17 cellular contexts compared by ENCODE assay signal in the genomic region with DNA sequence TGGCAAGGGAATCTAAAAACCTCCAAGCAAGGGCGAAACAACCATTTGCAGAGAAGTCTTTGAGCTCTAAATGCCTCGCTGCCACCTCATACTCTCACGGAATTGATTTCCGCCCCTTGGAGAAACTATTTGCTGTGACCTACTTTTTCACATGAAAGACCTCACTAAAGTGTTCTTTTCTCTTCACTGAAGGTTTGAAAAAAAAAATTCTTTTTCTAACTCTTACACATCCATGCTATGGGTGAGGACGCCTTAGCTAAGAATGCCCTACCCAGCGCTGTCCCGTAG.
A peak's percentile ranks its signal among the peaks of the same experiment; 100 is the strongest.
DNase-seq lines count a peak whose midpoint lies in the region; ATAC-seq lines count a peak whose summit lies in the region.
"Had no signal": no experiment of that assay in that cellular context is flagged by ENCODE, and none has a peak within 500 bp of the region (broad histone marks: within the 10 kb centered on the region; RNA-seq: fewer than 3 reads in every experiment).

No MANE protein-coding gene starts in this region.

- peaks cover 14 to 15% of the 10 kb centered on the region in 2 donors for H3K27me3 Mint-ChIP-seq in CD4-positive, alpha-beta memory T cell
- peaks cover 0 to 14% of the 10 kb centered on the region in 2 donors for H3K27me3 Mint-ChIP-seq in T-cell

- no peak overlapping the region for H3K4me3 ChIP-seq in CD4-positive, alpha-beta memory T cell (ENCODE audit: low read length in 2 of 2)
- H3K4me3 ChIP-seq: cardiac muscle cell, gastrocnemius medialis, testis had no signal

- H3K4me3 Mint-ChIP-seq in CD4-positive, alpha-beta memory T cell = peak overlapping the region in 5 of 8 donors; percentile 21 to 65 (median 47)
- H3K4me3 Mint-ChIP-seq in T-cell = peak overlapping the region; percentile 10 to 42 (median 14)
- H3K4me3 Mint-ChIP-seq: activated T-helper 1 cell treated with anti-CD3 and anti-CD28 coated beads, Interleukin-12 subunit alpha, Interleukin-12 subunit beta, Interleukin-2, Interleukin-4 antibody, amounts not matched to agents 30 ng/mL and 10 ng/mL and 1 ng/mL, durations not matched to agents 14 hours and 24 hours and 36 hours had no signal

- H3K27me3 ChIP-seq in CD4-positive, alpha-beta memory T cell (ENCODE audit: insufficient read depth, low read length) = no peaks in the 10 kb centered on the region
- H3K27me3 ChIP-seq: gastrocnemius medialis, testis had no signal

- peaks cover 0 to 4% (median 0%) of the 10 kb centered on the region in 8 donors for H3K9me3 Mint-ChIP-seq in CD4-positive, alpha-beta memory T cell
- no peaks in the 10 kb centered on the region for H3K9me3 Mint-ChIP-seq in T-cell
- H3K9me3 Mint-ChIP-seq: activated T-helper 1 cell treated with anti-CD3 and anti-CD28 coated beads, Interleukin-12 subunit alpha, Interleukin-12 subunit beta, Interleukin-2, Interleukin-4 antibody, amounts not matched to agents 30 ng/mL and 10 ng/mL and 1 ng/mL, durations not matched to agents 14 hours and 24 hours and 36 hours had no signal

- no peaks in the 10 kb centered on the region for H3K9me3 ChIP-seq in CD4-positive, alpha-beta memory T cell (ENCODE audit: control insufficient read depth in 1 of 2, low read length in 2 of 2)
- H3K9me3 ChIP-seq: Caco-2, gastrocnemius medialis, testis had no signal

- intact Hi-C loops in CD4-positive, alpha-beta memory T cell (cut with micrococcal nuclease) = no loop called here

- H3K36me3 ChIP-seq in CD4-positive, alpha-beta memory T cell (ENCODE audit: insufficient read depth, low read length) = no peaks in the 10 kb centered on the region
- H3K36me3 ChIP-seq: cardiac muscle cell, gastrocnemius medialis had no signal

- peak in 2 of 4 experiments; percentile 52 to 65 for ATAC-seq in T-cell (replicated peaks in 1 of 4)
- ATAC-seq in GM21526 (IDR thresholded peaks at IDR 0.05; ENCODE audit: low FRiP score, unreplicated experiment) = no peak
- ATAC-seq: gastrocnemius medialis, SK-N-SH treated with all-trans-retinoic acid at 6 μM for 48 hours had no signal

- H3K4me1 Mint-ChIP-seq in CD4-positive, alpha-beta memory T cell = peaks cover 0 to 3% (median 2%) of the 10 kb centered on the region in 4 donors
- H3K4me1 Mint-ChIP-seq in T-cell = peaks cover 9 to 10% (median 10%) of the 10 kb centered on the region in 3 donors

- H3K4me1 ChIP-seq in CD4-positive, alpha-beta memory T cell (ENCODE audit: insufficient read depth, low read length) = peaks cover 4% of the 10 kb centered on the region
- H3K4me1 ChIP-seq: gastrocnemius medialis had no signal

- peak in 1 of 5 donors; percentile 22 for DNase-seq in CD4-positive, alpha-beta memory T cell
- DNase-seq in T-cell (peak in 4 of 34 experiments; percentile 3 to 21 (median 5)), dedifferentiated amniotic fluid mesenchymal stem cell (ENCODE audit: extremely low spot score) (peak; percentile 28), renal cortical epithelial cell (ENCODE audit: low read depth) (peak; percentile 24), mucosa of gallbladder (ENCODE audit: low spot score) (no peak), DMS53 treated with DMSO at 0.1 percent for 48 hours (lab: John Stamatoyannopoulos, UW; ENCODE audit: unreplicated experiment) (no peak)
- DNase-seq: Caco-2, gastrocnemius medialis, NCI-H1417 treated with DMSO at 0.1 percent for 48 hours, NCI-H524 treated with DMSO at 0.1 percent for 48 hours, testis had no signal

- no peak overlapping the region for H3K27ac ChIP-seq in CD4-positive, alpha-beta memory T cell (ENCODE audit: low read depth, low read length)
- H3K27ac ChIP-seq: cardiac muscle cell, dorsolateral prefrontal cortex, gastrocnemius medialis, RWPE1, testis had no signal

- no peaks in the 10 kb centered on the region for H3K36me3 Mint-ChIP-seq in CD4-positive, alpha-beta memory T cell
- H3K36me3 Mint-ChIP-seq in T-cell = no peaks in the 10 kb centered on the region

- H3K27ac Mint-ChIP-seq in CD4-positive, alpha-beta memory T cell = peak overlapping the region in 6 of 7 donors; percentile 15 to 72 (median 44)
- H3K27ac Mint-ChIP-seq in T-cell = peak overlapping the region; percentile 62 to 86
- H3K27ac Mint-ChIP-seq: activated T-helper 1 cell treated with anti-CD3 and anti-CD28 coated beads, Interleukin-12 subunit alpha, Interleukin-12 subunit beta, Interleukin-2, Interleukin-4 antibody, amounts not matched to agents 30 ng/mL and 10 ng/mL and 1 ng/mL, durations not matched to agents 14 hours and 24 hours and 36 hours had no signal

- CTCF ChIA-PET in CD4-positive, alpha-beta memory T cell (lab: Charles Lee; ENCODE audit: partially characterized antibody) = interaction anchor here (1.3 to 3.3 kb wide), 2 partner anchors 9 to 219 kb away, joined by 3 to 17 read pairs; no protein-coding TSS in a partner anchor
- CTCF ChIA-PET in T-cell (lab: Charles Lee) = interaction anchor here in 1 of 2 donors (0.6 kb wide), 1 partner anchor 9 kb away, joined by 3 read pairs; no protein-coding TSS in a partner anchor

- POLR2A ChIA-PET in CD4-positive, alpha-beta memory T cell (lab: Charles Lee; ENCODE audit: partially characterized antibody) = no interaction called here
- POLR2A ChIA-PET in T-cell (lab: Charles Lee) = interaction anchor here in 1 of 2 donors (0.9 kb wide), 1 partner anchor 21 kb away, joined by 5 read pairs; no protein-coding TSS in a partner anchor

Comparison
In these comparisons a context has a peak if more than half of its experiments do, and no peak if none do; other contexts are left out.
1. DNase-seq: peak in dedifferentiated amniotic fluid mesenchymal stem cell (single experiment) and renal cortical epithelial cell (single experiment); none in mucosa of gallbladder (single experiment) and DMS53 treated with DMSO at 0.1 percent for 48 hours (single experiment).